Comparison of ENCODE assay signal across 35 cellular contexts in the genomic region with DNA sequence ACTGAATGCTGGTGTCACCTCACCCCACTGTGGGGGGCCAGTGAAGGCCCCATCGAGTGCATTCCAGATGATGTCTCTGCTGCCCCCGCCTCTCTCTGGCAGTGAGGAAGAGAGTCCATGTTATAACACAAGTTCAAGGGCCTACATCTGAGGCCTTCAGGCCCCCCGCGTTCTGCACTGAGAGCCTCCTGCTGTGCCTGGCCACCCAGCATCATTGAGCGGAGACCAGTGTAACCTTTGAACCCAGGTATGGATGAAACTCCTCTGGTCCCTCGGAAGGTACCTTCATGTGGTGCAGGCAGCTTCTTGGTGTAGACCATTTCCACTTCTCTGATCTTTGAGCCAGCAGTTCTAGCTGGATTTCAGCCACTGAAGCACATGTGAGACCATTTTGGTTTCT.
"Had no signal": no experiment of that assay in that cellular context is flagged by ENCODE, and none has a peak within 500 bp of the region (broad histone marks: within the 10 kb centered on the region; RNA-seq: fewer than 3 reads in every experiment).

No MANE protein-coding gene starts in this region.

- H3K27me3 Mint-ChIP-seq: activated B cell treated with CpG ODN at 0.5 μM for 24 hours; activated CD4-positive, alpha-beta memory T cell treated with anti-CD3 and anti-CD28 coated beads for 36 hours; activated CD4-positive, alpha-beta T cell treated with anti-CD3 and anti-CD28 coated beads for 36 hours; activated CD8-positive, alpha-beta T cell treated with anti-CD3 and anti-CD28 coated beads for 36 hours; activated T-helper 17 cell treated with anti-CD3 and anti-CD28 coated beads, Interleukin-2, amount 50 U/mL, for 72 hours had no signal

- H3K4me1 ChIP-seq: adrenal gland, body of pancreas, breast epithelium had no signal

- H3K9me3 Mint-ChIP-seq: activated CD4-positive, alpha-beta memory T cell treated with anti-CD3 and anti-CD28 coated beads for 36 hours; activated CD8-positive, alpha-beta T cell treated with anti-CD3 and anti-CD28 coated beads for 36 hours; activated naive CD4-positive, alpha-beta T cell treated with anti-CD3 and anti-CD28 coated beads for 36 hours; activated naive CD8-positive, alpha-beta T cell treated with anti-CD3 and anti-CD28 coated beads for 36 hours had no signal

- H3K4me1 Mint-ChIP-seq: activated B cell treated with CpG ODN at 0.5 μM for 24 hours; activated CD4-positive, alpha-beta T cell treated with anti-CD3 and anti-CD28 coated beads for 36 hours; activated naive CD8-positive, alpha-beta T cell treated with anti-CD3 and anti-CD28 coated beads for 36 hours; activated T-helper 17 cell treated with anti-CD3 and anti-CD28 coated beads, Interleukin-2, amount 50 U/mL, for 72 hours had no signal

- ATAC-seq: activated CD4-positive, alpha-beta T cell treated with anti-CD3 and anti-CD28 coated beads for 36 hours; activated CD8-positive, alpha-beta T cell treated with anti-CD3 and anti-CD28 coated beads for 36 hours; activated naive CD4-positive, alpha-beta T cell treated with anti-CD3 and anti-CD28 coated beads, Interleukin-2, amount 50 U/mL, for 72 hours; activated T-cell treated with anti-CD3 and anti-CD28 coated beads, Interleukin-2, amount 50 U/mL, for 4 hours; activated T-cell treated with anti-CD3 and anti-CD28 coated beads, Interleukin-2, amount 50 U/mL, for 72 hours; activated T-helper 17 cell treated with anti-CD3 and anti-CD28 coated beads, Interleukin-2, amount 50 U/mL, for 72 hours; body of pancreas had no signal

- H3K27ac ChIP-seq: adrenal gland, body of pancreas, brain microvascular endothelial cell, breast epithelium, VCaP had no signal

- DNase-seq: activated B cell treated with CpG ODN at 0.5 μM for 24 hours; activated CD4-positive, alpha-beta memory T cell treated with anti-CD3 and anti-CD28 coated beads for 36 hours; activated CD4-positive, alpha-beta T cell treated with anti-CD3 and anti-CD28 coated beads for 36 hours; activated CD4-positive, alpha-beta T cell treated with anti-CD3 and anti-CD28 coated beads for 48 hours; activated CD4-positive, alpha-beta T cell treated with anti-CD3 and anti-CD28 coated beads, Interleukin-2, amount 50 U/mL, for 1 hour; activated CD4-positive, alpha-beta T cell treated with anti-CD3 and anti-CD28 coated beads, Interleukin-2, amount 50 U/mL, for 4 hours; activated CD4-positive, CD25-positive, alpha-beta regulatory T cell treated with anti-CD3 and anti-CD28 coated beads, Interleukin-2, amount 50 U/mL, for 72 hours; activated CD8-positive, alpha-beta memory T cell treated with anti-CD3 and anti-CD28 coated beads, Interleukin-2, amount 50 U/mL, for 4 hours; activated CD8-positive, alpha-beta T cell treated with anti-CD3 and anti-CD28 coated beads for 36 hours; activated effector memory CD4-positive, alpha-beta T cell treated with anti-CD3 and anti-CD28 coated beads, Interleukin-2, amount 50 U/mL, for 16 hours; activated gamma-delta T cell treated with Interleukin-2 at 50 U/mL for 16 hours; activated naive CD4-positive, alpha-beta T cell; activated naive CD4-positive, alpha-beta T cell treated with anti-CD3 and anti-CD28 coated beads for 36 hours; activated naive CD4-positive, alpha-beta T cell treated with anti-CD3 and anti-CD28 coated beads, Interleukin-2, amount 50 U/mL, for 16 hours; activated naive CD8-positive, alpha-beta T cell treated with anti-CD3 and anti-CD28 coated beads for 36 hours; activated T-cell treated with anti-CD3 and anti-CD28 coated beads for 4 hours; activated T-cell treated with anti-CD3 and anti-CD28 coated beads, Interleukin-2, amount 50 U/mL, for 1 hour; activated T-cell treated with anti-CD3 and anti-CD28 coated beads, Interleukin-2, amount 50 U/mL, for 4 hours; activated T-cell treated with anti-CD3 and anti-CD28 coated beads, Interleukin-2, amount 50 U/mL, for 72 hours; adrenal gland; amniotic stem cell; aorta; body of pancreas; brain microvascular endothelial cell; central memory CD4-positive, alpha-beta T cell; T-helper 1 cell; T-helper 2 cell; T-helper 9 cell had no signal

- H3K27me3 ChIP-seq: adrenal gland, body of pancreas, brain microvascular endothelial cell, breast epithelium had no signal

- H3K4me3 ChIP-seq: adrenal gland, body of pancreas, breast epithelium had no signal

- H3K4me3 Mint-ChIP-seq: activated B cell treated with CpG ODN at 0.5 μM for 24 hours; activated CD4-positive, alpha-beta memory T cell treated with anti-CD3 and anti-CD28 coated beads for 36 hours; activated CD4-positive, alpha-beta T cell treated with anti-CD3 and anti-CD28 coated beads for 36 hours; activated CD8-positive, alpha-beta T cell treated with anti-CD3 and anti-CD28 coated beads for 36 hours; activated naive CD4-positive, alpha-beta T cell treated with anti-CD3 and anti-CD28 coated beads for 36 hours; activated naive CD8-positive, alpha-beta T cell treated with anti-CD3 and anti-CD28 coated beads for 36 hours; activated T-cell treated with anti-CD3 and anti-CD28 coated beads, Interleukin-2, amount 50 U/mL, for 4 hours; activated T-cell treated with anti-CD3 and anti-CD28 coated beads, Interleukin-2, amount 50 U/mL, for 72 hours; activated T-helper 1 cell treated with anti-CD3 and anti-CD28 coated beads, Interleukin-12 subunit alpha, Interleukin-12 subunit beta, Interleukin-2, Interleukin-4 antibody, amounts not matched to agents 30 ng/mL and 10 ng/mL and 1 ng/mL, durations not matched to agents 14 hours and 24 hours and 36 hours; activated T-helper 17 cell treated with anti-CD3 and anti-CD28 coated beads, Interleukin-2, amount 50 U/mL, for 72 hours; T-helper 1 cell treated with Interleukin-12 subunit alpha and Interleukin-12 subunit beta and Interleukin-4 antibody, amounts not matched to agents 30 μg/mL and 1 μg/mL, for 36 hours; T-helper 2 cell treated with Interferon-gamma antibody and Interleukin-4, amounts not matched to agents 5 μg/mL and 100 μg/mL, for 36 hours had no signal

- H3K27ac Mint-ChIP-seq: activated B cell treated with CpG ODN at 0.5 μM for 24 hours; activated CD4-positive, alpha-beta memory T cell treated with anti-CD3 and anti-CD28 coated beads for 36 hours; activated CD4-positive, alpha-beta T cell treated with anti-CD3 and anti-CD28 coated beads for 36 hours; activated CD8-positive, alpha-beta T cell treated with anti-CD3 and anti-CD28 coated beads for 36 hours; activated naive CD4-positive, alpha-beta T cell treated with anti-CD3 and anti-CD28 coated beads for 36 hours; activated naive CD4-positive, alpha-beta T cell treated with anti-CD3 and anti-CD28 coated beads, Interleukin-2, amount 50 U/mL, for 72 hours; activated naive CD8-positive, alpha-beta T cell treated with anti-CD3 and anti-CD28 coated beads for 36 hours; activated T-cell treated with anti-CD3 and anti-CD28 coated beads, Interleukin-2, amount 50 U/mL, for 72 hours; activated T-helper 1 cell treated with anti-CD3 and anti-CD28 coated beads, Interleukin-12 subunit alpha, Interleukin-12 subunit beta, Interleukin-2, Interleukin-4 antibody, amounts not matched to agents 30 ng/mL and 10 ng/mL and 1 ng/mL, durations not matched to agents 14 hours and 24 hours and 36 hours; activated T-helper 17 cell treated with anti-CD3 and anti-CD28 coated beads, Interleukin-2, amount 50 U/mL, for 72 hours; T-helper 1 cell treated with Interleukin-12 subunit alpha and Interleukin-12 subunit beta and Interleukin-4 antibody, amounts not matched to agents 30 μg/mL and 1 μg/mL, for 36 hours; T-helper 2 cell treated with Interferon-gamma antibody and Interleukin-4, amounts not matched to agents 5 μg/mL and 100 μg/mL, for 36 hours had no signal

- H3K9me3 ChIP-seq: adrenal gland, body of pancreas had no signal

- H3K36me3 ChIP-seq: adrenal gland, brain microvascular endothelial cell, breast epithelium had no signal

- H3K36me3 Mint-ChIP-seq: activated CD4-positive, alpha-beta memory T cell treated with anti-CD3 and anti-CD28 coated beads for 36 hours; activated naive CD8-positive, alpha-beta T cell treated with anti-CD3 and anti-CD28 coated beads for 36 hours had no signal
